ENCODE assay signal across 1 cellular context in genomic region chr1:86913896-86914634, GRCh38.
A peak's percentile ranks its signal among the peaks of the same experiment; 100 is the strongest.
TF ChIP-seq lines count a peak whose summit lies in the region.

TSS of gene SELENOF (minus strand) at chr1:86914126. CDS start at chr1:86914111, 15 bp downstream.

TF ChIP-seq in HepG2, 621 proteins besides CTCF, POLR2A, EP300 and RAD21 (continued from another document and continues in another):
- peak; percentile 68 for TF ChIP-seq CREM (IDR thresholded peaks at IDR 0.05)
- TF ChIP-seq CREM (CRISPR knock-in tag; IDR thresholded peaks at IDR 0.05), result no peak
- peak; percentile 15 for TF ChIP-seq DBP (CRISPR knock-in tag; IDR thresholded peaks at IDR 0.05; ENCODE audit: not compliant biosample characterization)
- TF ChIP-seq ZNF446 (CRISPR knock-in tag; IDR thresholded peaks at IDR 0.05), result no peak
- TF ChIP-seq MEF2D (CRISPR knock-in tag; IDR thresholded peaks at IDR 0.05), result no peak; the same call in 1 of the 2 replicates
- TF ChIP-seq, protein P1, sequence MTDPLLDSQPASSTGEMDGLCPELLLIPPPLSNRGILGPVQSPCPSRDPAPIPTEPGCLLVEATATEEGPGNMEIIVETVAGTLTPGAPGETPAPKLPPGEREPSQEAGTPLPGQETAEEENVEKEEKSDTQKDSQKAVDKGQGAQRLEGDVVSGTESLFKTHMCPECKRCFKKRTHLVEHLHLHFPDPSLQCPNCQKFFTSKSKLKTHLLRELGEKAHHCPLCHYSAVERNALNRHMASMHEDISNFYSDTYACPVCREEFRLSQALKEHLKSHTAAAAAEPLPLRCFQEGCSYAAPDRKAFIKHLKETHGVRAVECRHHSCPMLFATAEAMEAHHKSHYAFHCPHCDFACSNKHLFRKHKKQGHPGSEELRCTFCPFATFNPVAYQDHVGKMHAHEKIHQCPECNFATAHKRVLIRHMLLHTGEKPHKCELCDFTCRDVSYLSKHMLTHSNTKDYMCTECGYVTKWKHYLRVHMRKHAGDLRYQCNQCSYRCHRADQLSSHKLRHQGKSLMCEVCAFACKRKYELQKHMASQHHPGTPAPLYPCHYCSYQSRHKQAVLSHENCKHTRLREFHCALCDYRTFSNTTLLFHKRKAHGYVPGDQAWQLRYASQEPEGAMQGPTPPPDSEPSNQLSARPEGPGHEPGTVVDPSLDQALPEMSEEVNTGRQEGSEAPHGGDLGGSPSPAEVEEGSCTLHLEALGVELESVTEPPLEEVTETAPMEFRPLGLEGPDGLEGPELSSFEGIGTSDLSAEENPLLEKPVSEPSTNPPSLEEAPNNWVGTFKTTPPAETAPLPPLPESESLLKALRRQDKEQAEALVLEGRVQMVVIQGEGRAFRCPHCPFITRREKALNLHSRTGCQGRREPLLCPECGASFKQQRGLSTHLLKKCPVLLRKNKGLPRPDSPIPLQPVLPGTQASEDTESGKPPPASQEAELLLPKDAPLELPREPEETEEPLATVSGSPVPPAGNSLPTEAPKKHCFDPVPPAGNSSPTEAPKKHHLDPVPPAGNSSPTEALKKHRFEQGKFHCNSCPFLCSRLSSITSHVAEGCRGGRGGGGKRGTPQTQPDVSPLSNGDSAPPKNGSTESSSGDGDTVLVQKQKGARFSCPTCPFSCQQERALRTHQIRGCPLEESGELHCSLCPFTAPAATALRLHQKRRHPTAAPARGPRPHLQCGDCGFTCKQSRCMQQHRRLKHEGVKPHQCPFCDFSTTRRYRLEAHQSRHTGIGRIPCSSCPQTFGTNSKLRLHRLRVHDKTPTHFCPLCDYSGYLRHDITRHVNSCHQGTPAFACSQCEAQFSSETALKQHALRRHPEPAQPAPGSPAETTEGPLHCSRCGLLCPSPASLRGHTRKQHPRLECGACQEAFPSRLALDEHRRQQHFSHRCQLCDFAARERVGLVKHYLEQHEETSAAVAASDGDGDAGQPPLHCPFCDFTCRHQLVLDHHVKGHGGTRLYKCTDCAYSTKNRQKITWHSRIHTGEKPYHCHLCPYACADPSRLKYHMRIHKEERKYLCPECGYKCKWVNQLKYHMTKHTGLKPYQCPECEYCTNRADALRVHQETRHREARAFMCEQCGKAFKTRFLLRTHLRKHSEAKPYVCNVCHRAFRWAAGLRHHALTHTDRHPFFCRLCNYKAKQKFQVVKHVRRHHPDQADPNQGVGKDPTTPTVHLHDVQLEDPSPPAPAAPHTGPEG (CRISPR knock-in tag; IDR thresholded peaks at IDR 0.05), result no peak
- no peak for TF ChIP-seq BCLAF1 (IDR thresholded peaks at IDR 0.05)
- no peak for TF ChIP-seq GPN1 (CRISPR knock-in tag; IDR thresholded peaks at IDR 0.05; ENCODE audit: borderline replicate concordance)
- no peak for TF ChIP-seq KLF13 (CRISPR knock-in tag; IDR thresholded peaks at IDR 0.05)
- no peak for TF ChIP-seq FOXO1 (CRISPR knock-in tag; IDR thresholded peaks at IDR 0.05)
- TF ChIP-seq ZMAT3 (CRISPR knock-in tag; conservative IDR thresholded peaks at IDR 0.05), result no peak
- TF ChIP-seq ZNF619 (CRISPR knock-in tag; IDR thresholded peaks at IDR 0.05), result 0 out of 2 replicates have a peak, but pooled peaks have one; percentile 26
- TF ChIP-seq XBP1 (CRISPR knock-in tag; IDR thresholded peaks at IDR 0.05), result no peak
- TF ChIP-seq SP140L (CRISPR knock-in tag; IDR thresholded peaks at IDR 0.05; ENCODE audit: borderline replicate concordance), result no peak
- TF ChIP-seq EEA1 (CRISPR knock-in tag; IDR thresholded peaks at IDR 0.05; ENCODE audit: borderline replicate concordance), result no peak
- TF ChIP-seq SMC3 (IDR thresholded peaks at IDR 0.05; ENCODE audit: low read length), result no peak
- no peak for TF ChIP-seq ZNF780A (CRISPR knock-in tag; IDR thresholded peaks at IDR 0.05)
- 0 out of 2 replicates have a peak, but pooled peaks have one; percentile 65 for TF ChIP-seq ZNF605 (CRISPR knock-in tag; IDR thresholded peaks at IDR 0.05)
- TF ChIP-seq SKIL (CRISPR knock-in tag; IDR thresholded peaks at IDR 0.05; ENCODE audit: borderline replicate concordance), result no peak
- peak; percentile 52 for TF ChIP-seq ZEB1 (IDR thresholded peaks at IDR 0.05; ENCODE audit: insufficient replicate concordance, low read depth)
- TF ChIP-seq, protein P2, sequence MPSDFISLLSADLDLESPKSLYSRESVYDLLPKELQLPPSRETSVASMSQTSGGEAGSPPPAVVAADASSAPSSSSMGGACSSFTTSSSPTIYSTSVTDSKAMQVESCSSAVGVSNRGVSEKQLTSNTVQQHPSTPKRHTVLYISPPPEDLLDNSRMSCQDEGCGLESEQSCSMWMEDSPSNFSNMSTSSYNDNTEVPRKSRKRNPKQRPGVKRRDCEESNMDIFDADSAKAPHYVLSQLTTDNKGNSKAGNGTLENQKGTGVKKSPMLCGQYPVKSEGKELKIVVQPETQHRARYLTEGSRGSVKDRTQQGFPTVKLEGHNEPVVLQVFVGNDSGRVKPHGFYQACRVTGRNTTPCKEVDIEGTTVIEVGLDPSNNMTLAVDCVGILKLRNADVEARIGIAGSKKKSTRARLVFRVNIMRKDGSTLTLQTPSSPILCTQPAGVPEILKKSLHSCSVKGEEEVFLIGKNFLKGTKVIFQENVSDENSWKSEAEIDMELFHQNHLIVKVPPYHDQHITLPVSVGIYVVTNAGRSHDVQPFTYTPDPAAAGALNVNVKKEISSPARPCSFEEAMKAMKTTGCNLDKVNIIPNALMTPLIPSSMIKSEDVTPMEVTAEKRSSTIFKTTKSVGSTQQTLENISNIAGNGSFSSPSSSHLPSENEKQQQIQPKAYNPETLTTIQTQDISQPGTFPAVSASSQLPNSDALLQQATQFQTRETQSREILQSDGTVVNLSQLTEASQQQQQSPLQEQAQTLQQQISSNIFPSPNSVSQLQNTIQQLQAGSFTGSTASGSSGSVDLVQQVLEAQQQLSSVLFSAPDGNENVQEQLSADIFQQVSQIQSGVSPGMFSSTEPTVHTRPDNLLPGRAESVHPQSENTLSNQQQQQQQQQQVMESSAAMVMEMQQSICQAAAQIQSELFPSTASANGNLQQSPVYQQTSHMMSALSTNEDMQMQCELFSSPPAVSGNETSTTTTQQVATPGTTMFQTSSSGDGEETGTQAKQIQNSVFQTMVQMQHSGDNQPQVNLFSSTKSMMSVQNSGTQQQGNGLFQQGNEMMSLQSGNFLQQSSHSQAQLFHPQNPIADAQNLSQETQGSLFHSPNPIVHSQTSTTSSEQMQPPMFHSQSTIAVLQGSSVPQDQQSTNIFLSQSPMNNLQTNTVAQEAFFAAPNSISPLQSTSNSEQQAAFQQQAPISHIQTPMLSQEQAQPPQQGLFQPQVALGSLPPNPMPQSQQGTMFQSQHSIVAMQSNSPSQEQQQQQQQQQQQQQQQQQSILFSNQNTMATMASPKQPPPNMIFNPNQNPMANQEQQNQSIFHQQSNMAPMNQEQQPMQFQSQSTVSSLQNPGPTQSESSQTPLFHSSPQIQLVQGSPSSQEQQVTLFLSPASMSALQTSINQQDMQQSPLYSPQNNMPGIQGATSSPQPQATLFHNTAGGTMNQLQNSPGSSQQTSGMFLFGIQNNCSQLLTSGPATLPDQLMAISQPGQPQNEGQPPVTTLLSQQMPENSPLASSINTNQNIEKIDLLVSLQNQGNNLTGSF (CRISPR knock-in tag; IDR thresholded peaks at IDR 0.05), result no peak
- TF ChIP-seq, protein P3, sequence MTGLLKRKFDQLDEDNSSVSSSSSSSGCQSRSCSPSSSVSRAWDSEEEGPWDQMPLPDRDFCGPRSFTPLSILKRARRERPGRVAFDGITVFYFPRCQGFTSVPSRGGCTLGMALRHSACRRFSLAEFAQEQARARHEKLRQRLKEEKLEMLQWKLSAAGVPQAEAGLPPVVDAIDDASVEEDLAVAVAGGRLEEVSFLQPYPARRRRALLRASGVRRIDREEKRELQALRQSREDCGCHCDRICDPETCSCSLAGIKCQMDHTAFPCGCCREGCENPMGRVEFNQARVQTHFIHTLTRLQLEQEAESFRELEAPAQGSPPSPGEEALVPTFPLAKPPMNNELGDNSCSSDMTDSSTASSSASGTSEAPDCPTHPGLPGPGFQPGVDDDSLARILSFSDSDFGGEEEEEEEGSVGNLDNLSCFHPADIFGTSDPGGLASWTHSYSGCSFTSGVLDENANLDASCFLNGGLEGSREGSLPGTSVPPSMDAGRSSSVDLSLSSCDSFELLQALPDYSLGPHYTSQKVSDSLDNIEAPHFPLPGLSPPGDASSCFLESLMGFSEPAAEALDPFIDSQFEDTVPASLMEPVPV (CRISPR knock-in tag; IDR thresholded peaks at IDR 0.05), result no peak; the same call in 1 of the 2 replicates
- no peak for TF ChIP-seq ZNF329 (CRISPR knock-in tag; IDR thresholded peaks at IDR 0.05; ENCODE audit: low read depth)
- TF ChIP-seq ZNF501 (CRISPR knock-in tag; IDR thresholded peaks at IDR 0.05), result peak; percentile 63; the same call in 1 of the 2 replicates
- TF ChIP-seq, protein P4, sequence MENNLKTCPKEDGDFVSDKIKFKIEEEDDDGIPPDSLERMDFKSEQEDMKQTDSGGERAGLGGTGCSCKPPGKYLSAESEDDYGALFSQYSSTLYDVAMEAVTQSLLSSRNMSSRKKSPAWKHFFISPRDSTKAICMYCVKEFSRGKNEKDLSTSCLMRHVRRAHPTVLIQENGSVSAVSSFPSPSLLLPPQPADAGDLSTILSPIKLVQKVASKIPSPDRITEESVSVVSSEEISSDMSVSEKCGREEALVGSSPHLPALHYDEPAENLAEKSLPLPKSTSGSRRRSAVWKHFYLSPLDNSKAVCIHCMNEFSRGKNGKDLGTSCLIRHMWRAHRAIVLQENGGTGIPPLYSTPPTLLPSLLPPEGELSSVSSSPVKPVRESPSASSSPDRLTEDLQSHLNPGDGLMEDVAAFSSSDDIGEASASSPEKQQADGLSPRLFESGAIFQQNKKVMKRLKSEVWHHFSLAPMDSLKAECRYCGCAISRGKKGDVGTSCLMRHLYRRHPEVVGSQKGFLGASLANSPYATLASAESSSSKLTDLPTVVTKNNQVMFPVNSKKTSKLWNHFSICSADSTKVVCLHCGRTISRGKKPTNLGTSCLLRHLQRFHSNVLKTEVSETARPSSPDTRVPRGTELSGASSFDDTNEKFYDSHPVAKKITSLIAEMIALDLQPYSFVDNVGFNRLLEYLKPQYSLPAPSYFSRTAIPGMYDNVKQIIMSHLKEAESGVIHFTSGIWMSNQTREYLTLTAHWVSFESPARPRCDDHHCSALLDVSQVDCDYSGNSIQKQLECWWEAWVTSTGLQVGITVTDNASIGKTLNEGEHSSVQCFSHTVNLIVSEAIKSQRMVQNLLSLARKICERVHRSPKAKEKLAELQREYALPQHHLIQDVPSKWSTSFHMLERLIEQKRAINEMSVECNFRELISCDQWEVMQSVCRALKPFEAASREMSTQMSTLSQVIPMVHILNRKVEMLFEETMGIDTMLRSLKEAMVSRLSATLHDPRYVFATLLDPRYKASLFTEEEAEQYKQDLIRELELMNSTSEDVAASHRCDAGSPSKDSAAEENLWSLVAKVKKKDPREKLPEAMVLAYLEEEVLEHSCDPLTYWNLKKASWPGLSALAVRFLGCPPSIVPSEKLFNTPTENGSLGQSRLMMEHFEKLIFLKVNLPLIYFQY (CRISPR knock-in tag; IDR thresholded peaks at IDR 0.05; ENCODE audit: borderline replicate concordance), result no peak
- TF ChIP-seq MTA3 (CRISPR knock-in tag; IDR thresholded peaks at IDR 0.05), result no peak
- no peak for TF ChIP-seq SKI (IDR thresholded peaks at IDR 0.05; ENCODE audit: partially characterized antibody)
- no peak for TF ChIP-seq HES4 (CRISPR knock-in tag; IDR thresholded peaks at IDR 0.05; ENCODE audit: borderline replicate concordance)
- TF ChIP-seq SRF (IDR thresholded peaks at IDR 0.05; ENCODE audit: low read depth, low read length), result no peak
- no peak for TF ChIP-seq ZNF382 (CRISPR knock-in tag; IDR thresholded peaks at IDR 0.05; ENCODE audit: borderline replicate concordance)
- TF ChIP-seq ZNF513 (CRISPR knock-in tag; conservative IDR thresholded peaks at IDR 0.05), result no peak
